1 cellular context compared by ENCODE assay signal in genomic region chrX:53715336-53715924, GRCh38.
TF ChIP-seq lines count a peak whose summit lies in the region.

No MANE protein-coding gene starts in this region.

TF ChIP-seq in GM12878, 131 proteins besides CTCF, POLR2A, EP300 and RAD21 (continued from another document):
- TF ChIP-seq BMI1 (IDR thresholded peaks at IDR 0.05; ENCODE audit: borderline replicate concordance) (0 out of 2 replicates have a peak, but pooled peaks have one; percentile 14), SIN3A (IDR thresholded peaks at IDR 0.05; ENCODE audit: low read depth, low read length) (0 out of 2 replicates have a peak, but pooled peaks have one; percentile 19), BACH1 (IDR thresholded peaks at IDR 0.05; ENCODE audit: borderline replicate concordance) (peak; percentile 13; the same call in 1 of the 2 replicates), MLLT1 (IDR thresholded peaks at IDR 0.05) (peak; percentile 13; the same call in 1 of the 2 replicates)
